1 cellular context compared by ENCODE assay signal in genomic region chr15:74390552-74391288, GRCh38.
TF ChIP-seq lines count a peak whose summit lies in the region.

No MANE protein-coding gene starts in this region.

TF ChIP-seq in K562, 482 proteins besides CTCF, POLR2A, EP300 and RAD21 (continued from another document and continues in another):
- no peak for TF ChIP-seq KDM4B (IDR thresholded peaks at IDR 0.05; ENCODE audit: borderline replicate concordance in 2 of 2, low read depth in 1 of 2)
- TF ChIP-seq NUFIP1 (IDR thresholded peaks at IDR 0.05; ENCODE audit: partially characterized antibody) = no peak
- no peak for TF ChIP-seq ZBTB40 (IDR thresholded peaks at IDR 0.05)
- TF ChIP-seq ZBTB40 (CRISPR knock-in tag; IDR thresholded peaks at IDR 0.05) = no peak
- TF ChIP-seq SRSF1 (IDR thresholded peaks at IDR 0.05; ENCODE audit: low read depth, low read length) = no peak
- TF ChIP-seq ZNF431 (CRISPR knock-in tag; IDR thresholded peaks at IDR 0.05) = no peak
- peak; percentile 54; the same call in 1 of the 2 replicates for TF ChIP-seq TCF3 (CRISPR knock-in tag; IDR thresholded peaks at IDR 0.05)
- TF ChIP-seq STAT5A (IDR thresholded peaks at IDR 0.05; ENCODE audit: borderline replicate concordance, low read length) = no peak
- TF ChIP-seq POU5F1 (IDR thresholded peaks at IDR 0.05; ENCODE audit: borderline replicate concordance, low read depth, low read length, partially characterized antibody) = no peak
- TF ChIP-seq POLR2G (IDR thresholded peaks at IDR 0.05; ENCODE audit: low read depth, low read length) = no peak
- TF ChIP-seq KLF6 (CRISPR knock-in tag; IDR thresholded peaks at IDR 0.05; ENCODE audit: borderline replicate concordance) = no peak
- no peak for TF ChIP-seq ARID3A (IDR thresholded peaks at IDR 0.05; ENCODE audit: borderline replicate concordance, low read depth, low read length)
- no peak for TF ChIP-seq EP400 (IDR thresholded peaks at IDR 0.05)
- no peak for TF ChIP-seq GATA2 (CRISPR knock-in tag; IDR thresholded peaks at IDR 0.05)
- TF ChIP-seq GABPB2 (CRISPR knock-in tag; conservative IDR thresholded peaks at IDR 0.05) = no peak
- no peak for TF ChIP-seq HES1 (IDR thresholded peaks at IDR 0.05; ENCODE audit: low read depth)
- no peak for TF ChIP-seq KAT2B (IDR thresholded peaks at IDR 0.05; ENCODE audit: low read depth, low read length)
- TF ChIP-seq E2F5 (CRISPR knock-in tag; IDR thresholded peaks at IDR 0.05) = no peak
- no peak; the same call in 1 of the 2 replicates for TF ChIP-seq ZBTB17 (CRISPR knock-in tag; IDR thresholded peaks at IDR 0.05)
- TF ChIP-seq NRF1 (conservative IDR thresholded peaks at IDR 0.05 in 1 of 2, IDR thresholded peaks at IDR 0.05 in 1 of 2) = 0 out of 4 replicates have a peak, but pooled peaks of 1 of the 2 experiments have one; percentile 10
- TF ChIP-seq ZNF165 (CRISPR knock-in tag; IDR thresholded peaks at IDR 0.05; ENCODE audit: borderline replicate concordance) = no peak
- TF ChIP-seq MITF (IDR thresholded peaks at IDR 0.05) = no peak
- TF ChIP-seq PCBP2 (IDR thresholded peaks at IDR 0.05; ENCODE audit: low read depth, low read length, poor library complexity, severe bottlenecking) = no peak
- TF ChIP-seq ZNF407 (IDR thresholded peaks at IDR 0.05; ENCODE audit: low read depth) = no peak
- no peak for TF ChIP-seq SETDB1 (IDR thresholded peaks at IDR 0.05; ENCODE audit: low read length)
- no peak for TF ChIP-seq OTX1 (CRISPR knock-in tag; IDR thresholded peaks at IDR 0.05)
- TF ChIP-seq ZNF174 (CRISPR knock-in tag; IDR thresholded peaks at IDR 0.05) = no peak
- TF ChIP-seq ZBTB26 (CRISPR knock-in tag; IDR thresholded peaks at IDR 0.05) = no peak
- no peak for TF ChIP-seq ELF2 (CRISPR knock-in tag; IDR thresholded peaks at IDR 0.05)
- no peak for TF ChIP-seq ATF2 (CRISPR knock-in tag; IDR thresholded peaks at IDR 0.05)
